17 cellular contexts compared by ENCODE assay signal in the genomic region with DNA sequence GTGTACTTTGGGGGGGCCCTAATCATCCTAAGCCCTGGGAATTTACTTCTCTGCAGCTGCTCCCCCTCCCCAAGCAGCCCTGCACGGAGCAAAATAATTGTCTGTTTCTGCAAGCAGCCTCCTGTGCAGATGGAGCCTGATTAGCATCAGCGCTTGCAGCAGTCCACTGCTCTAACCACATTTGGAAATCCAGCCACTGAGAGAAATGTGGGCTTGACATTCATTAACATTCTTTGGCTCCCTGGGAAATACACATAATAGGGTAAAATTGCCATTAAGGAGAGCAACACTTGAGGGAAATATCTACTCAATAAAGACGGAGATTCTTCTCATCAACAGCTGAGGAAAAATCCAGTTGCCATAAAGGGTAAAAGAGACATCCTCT.
"Had no signal": no experiment of that assay in that cellular context is flagged by ENCODE, and none has a peak within 500 bp of the region (broad histone marks: within the 10 kb centered on the region; RNA-seq: fewer than 3 reads in every experiment).

No MANE protein-coding gene starts in this region.

- H3K4me3 Mint-ChIP-seq: activated CD4-positive, alpha-beta T cell treated with anti-CD3 and anti-CD28 coated beads, Interleukin-2, amount 10 ng/mL, durations not matched to agents 24 days and 14 days; activated naive CD4-positive, alpha-beta T cell treated with anti-CD3 and anti-CD28 coated beads, Interleukin-2, amount 10 ng/mL, durations not matched to agents 7 days and 5 days; naive thymus-derived CD4-positive, alpha-beta T cell; T-helper 2 cell treated with Interferon-gamma antibody and Interleukin-4, amounts not matched to agents 5 μg/mL and 100 μg/mL, for 36 hours; type B pancreatic cell had no signal

- H3K36me3 Mint-ChIP-seq: activated naive CD4-positive, alpha-beta T cell treated with anti-CD3 and anti-CD28 coated beads, Interleukin-2, amount 10 ng/mL, durations not matched to agents 7 days and 5 days; naive thymus-derived CD4-positive, alpha-beta T cell; type B pancreatic cell had no signal

- H3K27ac ChIP-seq: ascending aorta, esophagus muscularis mucosa, left ventricle myocardium inferior, right atrium auricular region, skin epidermis had no signal

- H3K9me3 ChIP-seq: ascending aorta, esophagus muscularis mucosa, left ventricle myocardium inferior, mucosa of descending colon, right atrium auricular region had no signal

- H3K27ac Mint-ChIP-seq: activated CD4-positive, alpha-beta T cell treated with anti-CD3 and anti-CD28 coated beads, Interleukin-2, amount 10 ng/mL, durations not matched to agents 24 days and 14 days; activated naive CD4-positive, alpha-beta T cell treated with anti-CD3 and anti-CD28 coated beads, Interleukin-2, amount 10 ng/mL, durations not matched to agents 7 days and 5 days; naive thymus-derived CD4-positive, alpha-beta T cell; T-helper 2 cell treated with Interferon-gamma antibody and Interleukin-4, amounts not matched to agents 5 μg/mL and 100 μg/mL, for 36 hours; type B pancreatic cell had no signal

- H3K27me3 ChIP-seq: ascending aorta, esophagus muscularis mucosa, right atrium auricular region had no signal

- H3K9me3 Mint-ChIP-seq: activated CD4-positive, alpha-beta T cell treated with anti-CD3 and anti-CD28 coated beads, Interleukin-2, amount 10 ng/mL, durations not matched to agents 24 days and 14 days; activated naive CD4-positive, alpha-beta T cell treated with anti-CD3 and anti-CD28 coated beads, Interleukin-2, amount 10 ng/mL, durations not matched to agents 7 days and 5 days; T-helper 2 cell treated with Interferon-gamma antibody and Interleukin-4, amounts not matched to agents 5 μg/mL and 100 μg/mL, for 36 hours had no signal

- H3K4me1 ChIP-seq: ascending aorta, left ventricle myocardium inferior, right atrium auricular region had no signal

- DNase-seq: activated CD4-positive, alpha-beta T cell treated with anti-CD3 and anti-CD28 coated beads, Interleukin-2, amount 10 ng/mL, durations not matched to agents 24 days and 14 days; activated CD4-positive, CD25-positive, alpha-beta regulatory T cell; activated CD8-positive, alpha-beta memory T cell treated with anti-CD3 and anti-CD28 coated beads for 24 hours; activated naive CD4-positive, alpha-beta T cell treated with anti-CD3 and anti-CD28 coated beads, Interleukin-2, amount 10 ng/mL, durations not matched to agents 7 days and 5 days; left ventricle myocardium inferior; mucosa of descending colon; naive thymus-derived CD4-positive, alpha-beta T cell; stimulated activated CD4-positive, alpha-beta T cell treated with anti-CD3 and anti-CD28 coated beads, Interleukin-4, amount 100 ng/mL, for 24 hours; stimulated activated naive CD4-positive, alpha-beta T cell had no signal

- H3K4me1 Mint-ChIP-seq: activated CD4-positive, alpha-beta T cell treated with anti-CD3 and anti-CD28 coated beads, Interleukin-2, amount 10 ng/mL, durations not matched to agents 24 days and 14 days; activated naive CD4-positive, alpha-beta T cell treated with anti-CD3 and anti-CD28 coated beads, Interleukin-2, amount 10 ng/mL, durations not matched to agents 7 days and 5 days; naive thymus-derived CD4-positive, alpha-beta T cell had no signal

- FAIRE-seq: colon, islet of Langerhans had no signal

- H3K4me3 ChIP-seq: ascending aorta, esophagus muscularis mucosa, left ventricle myocardium inferior, mucosa of descending colon, right atrium auricular region, skin epidermis had no signal

- H3K36me3 ChIP-seq: ascending aorta, esophagus muscularis mucosa, left ventricle myocardium inferior, right atrium auricular region had no signal

- ATAC-seq: mucosa of descending colon; naive thymus-derived CD4-positive, alpha-beta T cell had no signal
